17 cellular contexts compared by ENCODE assay signal in the genomic region with DNA sequence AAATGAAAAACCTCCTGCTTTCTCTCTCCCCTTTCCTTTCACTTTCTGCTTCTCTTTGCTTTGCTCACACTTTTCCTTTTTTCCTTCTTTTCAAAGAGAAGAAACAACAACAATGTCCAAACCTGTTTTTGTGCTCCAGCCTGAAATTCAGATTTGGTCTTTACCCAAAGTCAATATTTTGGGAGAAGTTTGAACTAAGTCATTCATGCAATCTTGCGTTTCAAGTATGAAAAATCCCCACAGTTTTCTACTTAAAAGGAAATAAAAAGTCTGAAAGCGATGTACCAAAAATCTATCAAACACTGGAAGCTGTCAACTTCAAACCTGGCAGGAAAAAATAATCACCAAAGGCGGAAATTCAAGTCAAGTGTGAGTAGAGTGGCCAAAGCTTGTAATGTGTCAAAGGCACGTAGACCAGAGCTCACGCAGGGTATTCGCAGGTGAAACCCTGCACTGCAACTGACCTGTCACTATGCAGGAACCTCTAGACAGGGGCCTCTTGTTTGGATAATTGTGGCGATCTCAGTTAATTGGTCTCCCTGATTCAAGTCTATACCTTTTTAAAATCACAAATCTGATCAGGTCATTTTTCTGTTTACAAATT.
DNase-seq lines count a peak whose midpoint lies in the region; ATAC-seq and TF ChIP-seq lines count a peak whose summit lies in the region.
"Had no signal": no experiment of that assay in that cellular context is flagged by ENCODE, and none has a peak within 500 bp of the region (broad histone marks: within the 10 kb centered on the region; RNA-seq: fewer than 3 reads in every experiment).

No MANE protein-coding gene starts in this region.

- H3K4me1 ChIP-seq in Panc1 (ENCODE audit: control insufficient read depth, insufficient read depth, low read length) (peaks cover 16% of the 10 kb centered on the region), muscle layer of duodenum (ENCODE audit: control insufficient read depth in 1 of 2, insufficient read depth in 2 of 2, low read length in 2 of 2) (peaks cover 0 to 7% of the 10 kb centered on the region in 2 donors), testis (peaks cover 10% of the 10 kb centered on the region)
- H3K4me1 ChIP-seq: parathyroid adenoma had no signal

- H3K27me3 ChIP-seq in Panc1 (ENCODE audit: control insufficient read depth, insufficient read depth, low read length), result no peaks in the 10 kb centered on the region
- H3K27me3 ChIP-seq in muscle layer of duodenum (ENCODE audit: low read depth, low read length), result no peaks in the 10 kb centered on the region
- no peaks in the 10 kb centered on the region for H3K27me3 ChIP-seq in testis
- H3K27me3 ChIP-seq in CD4-positive, alpha-beta T cell (ENCODE audit: control insufficient read depth, insufficient read depth, low read length), result no peaks in the 10 kb centered on the region

- TF ChIP-seq POLR2A in testis (IDR thresholded peaks at IDR 0.05), result no peak

- H3K4me1 Mint-ChIP-seq in CD4-positive, alpha-beta T cell (ENCODE audit: low read depth), result no peaks in the 10 kb centered on the region
- H3K4me1 Mint-ChIP-seq: memory B cell, T-cell had no signal

- no peak overlapping the region for H3K4me3 Mint-ChIP-seq in CD4-positive, alpha-beta T cell
- H3K4me3 Mint-ChIP-seq: CD8-positive, alpha-beta T cell; endodermal cell; memory B cell; T-cell had no signal

- no peak for ATAC-seq in Panc1
- no peak for ATAC-seq in CD4-positive, alpha-beta T cell (ENCODE audit: poor library complexity)
- ATAC-seq in GM19023 (IDR thresholded peaks at IDR 0.05; ENCODE audit: unreplicated experiment), result no peak
- ATAC-seq in HG02870 (IDR thresholded peaks at IDR 0.05; ENCODE audit: unreplicated experiment), result no peak
- ATAC-seq: CD8-positive, alpha-beta T cell; T-cell had no signal

- H3K4me3 ChIP-seq in Panc1 (ENCODE audit: low read depth in 2 of 2, low read length in 2 of 2), result no peak overlapping the region
- H3K4me3 ChIP-seq in muscle layer of duodenum (ENCODE audit: low read depth in 1 of 2, low read length in 2 of 2), result no peak overlapping the region
- no peak overlapping the region for H3K4me3 ChIP-seq in testis

- H3K27ac Mint-ChIP-seq in CD4-positive, alpha-beta T cell, result no peak overlapping the region
- H3K27ac Mint-ChIP-seq: CD8-positive, alpha-beta T cell; endodermal cell; memory B cell; T-cell had no signal

- no peaks in the 10 kb centered on the region for H3K9me3 ChIP-seq in Panc1 (ENCODE audit: control insufficient read depth, insufficient read depth, low read depth, low read length)
- no peaks in the 10 kb centered on the region for H3K9me3 ChIP-seq in muscle layer of duodenum (ENCODE audit: control insufficient read depth in 1 of 2, low read length in 2 of 2)
- no peaks in the 10 kb centered on the region for H3K9me3 ChIP-seq in testis
- H3K9me3 ChIP-seq in CD4-positive, alpha-beta T cell (ENCODE audit: control insufficient read depth, low read length), result no peaks in the 10 kb centered on the region

- no peak for DNase-seq in Panc1 (ENCODE audit: low read depth, low spot score)
- DNase-seq in dermis microvascular lymphatic vessel endothelial cell (ENCODE audit: low read depth in 2 of 2), result peak; percentile 34 to 77
- DNase-seq in testis, result no peak
- DNase-seq in A172 (ENCODE audit: low spot score), result no peak
- no peak for DNase-seq in CD4-positive, alpha-beta T cell
- DNase-seq: activated CD4-positive, alpha-beta T cell treated with anti-CD3 and anti-CD28 coated beads for 1 hour; activated T-cell treated with anti-CD3 and anti-CD28 coated beads for 4 hours; CD8-positive, alpha-beta T cell; endodermal cell; stimulated activated CD4-positive, alpha-beta T cell treated with anti-CD3 and anti-CD28 coated beads, Interleukin-4, amount 100 ng/mL, for 4 hours; stimulated activated naive CD4-positive, alpha-beta T cell; T-cell had no signal

- POLR2A ChIA-PET in Panc1 (lab: Charles Lee), result no interaction called here
- POLR2A ChIA-PET in CD4-positive, alpha-beta T cell (lab: Charles Lee), result no interaction called here

- no peaks in the 10 kb centered on the region for H3K36me3 ChIP-seq in Panc1 (ENCODE audit: control insufficient read depth, insufficient read depth, low read length)
- H3K36me3 ChIP-seq in muscle layer of duodenum (ENCODE audit: control insufficient read depth in 1 of 2, insufficient read depth in 2 of 2, low read length in 2 of 2), result no peaks in the 10 kb centered on the region
- H3K36me3 ChIP-seq in testis (ENCODE audit: low read depth, missing control alignments), result no peaks in the 10 kb centered on the region

- H3K9me3 Mint-ChIP-seq in CD4-positive, alpha-beta T cell, result no peaks in the 10 kb centered on the region
- H3K9me3 Mint-ChIP-seq: CD8-positive, alpha-beta T cell; endodermal cell; memory B cell; T-cell had no signal

- intact Hi-C loops in Panc1 (cut with micrococcal nuclease; ENCODE audit: unreplicated experiment) (no loop called here), testis (cut with DNase I; ENCODE audit: low total_unique reads) (no loop called here)
- intact Hi-C loops in CD4-positive, alpha-beta T cell (cut with DNase I, micrococcal nuclease), result no loop called here

- peaks cover 5% of the 10 kb centered on the region for H3K27me3 Mint-ChIP-seq in CD4-positive, alpha-beta T cell

- no TSS peak for BruUV-seq in Panc1 (replicated peaks; lab: Mats Ljungman, UMichigan)

- H3K27ac ChIP-seq in Panc1 (ENCODE audit: low read length) (peak overlapping the region; percentile 34; the same call in 1 of the 2 replicates), muscle layer of duodenum (ENCODE audit: low read length) (peak overlapping the region; percentile 30), testis (peak overlapping the region; percentile 41 to 62)
- H3K27ac ChIP-seq in CD4-positive, alpha-beta T cell (ENCODE audit: low read depth, low read length), result no peak overlapping the region
- H3K27ac ChIP-seq: parathyroid adenoma had no signal

- TF ChIP-seq CTCF in Panc1 (IDR thresholded peaks at IDR 0.05) (no peak), testis (IDR thresholded peaks at IDR 0.05) (no peak)
- TF ChIP-seq CTCF in CD4-positive, alpha-beta T cell (IDR thresholded peaks at IDR 0.05), result no peak

- CTCF ChIA-PET in Panc1 (lab: Charles Lee), result no interaction called here
- CTCF ChIA-PET in CD4-positive, alpha-beta T cell (lab: Charles Lee), result no interaction called here

- no peaks in the 10 kb centered on the region for H3K36me3 Mint-ChIP-seq in CD4-positive, alpha-beta T cell (ENCODE audit: low read depth)
- H3K36me3 Mint-ChIP-seq: CD8-positive, alpha-beta T cell; memory B cell; T-cell had no signal

- in situ Hi-C loops in Panc1 (cut with HindIII; ENCODE audit: low pct_unique_long_range_greater_than_20kb, low sequenced_read_pairs), result no loop called here

- 67 to 70% methylated on average over 7 of the region's 7 CpGs for WGBS in testis, 2 donors

Comparison
In these comparisons a context has a peak if more than half of its experiments do, and no peak if none do; other contexts are left out.
1. DNase-seq: peak in dermis microvascular lymphatic vessel endothelial cell (2 of 2); none in Panc1 (single experiment), testis (single experiment), A172 (single experiment) and CD4-positive, alpha-beta T cell (0 of 10).